15 cellular contexts compared by ENCODE assay signal in genomic region chr5:17277907-17278306, GRCh38.
DNase-seq lines count a peak whose midpoint lies in the region; ATAC-seq and TF ChIP-seq lines count a peak whose summit lies in the region.
"Had no signal": no experiment of that assay in that cellular context is flagged by ENCODE, and none has a peak within 500 bp of the region (broad histone marks: within the 10 kb centered on the region; RNA-seq: fewer than 3 reads in every experiment).

No MANE protein-coding gene starts in this region.

- intact Hi-C loops in OCI-LY7 (cut with micrococcal nuclease; ENCODE audit: unreplicated experiment) = no loop called here

- no peaks in the 10 kb centered on the region for H3K9me3 ChIP-seq in OCI-LY7 (ENCODE audit: low read length)
- H3K9me3 ChIP-seq: gastrocnemius medialis had no signal

- POLR2A ChIA-PET in OCI-LY7 (lab: Charles Lee) = interaction anchor here (0.6 to 1.3 kb wide), 5 partner anchors 9 to 52 kb away, joined by 3 to 7 read pairs (median 4); no protein-coding TSS in a partner anchor

- H3K79me2 ChIP-seq in OCI-LY7 (ENCODE audit: insufficient read depth, low read depth, low read length) = peaks cover 22% of the 10 kb centered on the region; the same call in 1 of the 2 replicates

- DNase-seq in GM13976 (ENCODE audit: low spot score) (peak; percentile 32), GM20000 (ENCODE audit: low spot score) (peak; percentile 54), OCI-LY7 (ENCODE audit: low spot score) (no peak), NCI-H128 (lab: John Stamatoyannopoulos, UW; ENCODE audit: unreplicated experiment) (no peak)
- DNase-seq in T-helper 2 cell treated with Interferon-gamma antibody and Interleukin-4, amounts not matched to agents 5 μg/mL and 100 μg/mL, for 36 hours (ENCODE audit: low spot score) = no peak
- no peak for DNase-seq in activated T-cell treated with anti-CD3 and anti-CD28 coated beads, Interleukin-2, amount 50 U/mL, for 72 hours
- DNase-seq: activated effector memory CD4-positive, alpha-beta T cell treated with anti-CD3 and anti-CD28 coated beads, Interleukin-2, amount 50 U/mL, for 16 hours; endodermal cell; gastrocnemius medialis; H7; islet precursor cell; MM.1S; retina had no signal

- no peaks in the 10 kb centered on the region for H3K9me2 ChIP-seq in OCI-LY7 (ENCODE audit: insufficient read depth, low read length)

- H3K4me1 Mint-ChIP-seq in T-helper 2 cell treated with Interferon-gamma antibody and Interleukin-4, amounts not matched to agents 5 μg/mL and 100 μg/mL, for 36 hours (ENCODE audit: low read depth) = no peaks in the 10 kb centered on the region
- no peaks in the 10 kb centered on the region for H3K4me1 Mint-ChIP-seq in activated T-cell treated with anti-CD3 and anti-CD28 coated beads, Interleukin-2, amount 50 U/mL, for 72 hours (ENCODE audit: low read depth)
- H3K4me1 Mint-ChIP-seq: endodermal cell had no signal

- in situ Hi-C loops in GM13976 (cut with MboI; ENCODE audit: low sequenced_read_pairs, unreplicated experiment) = loop anchor here (10.0 kb wide), 1 partner anchor 53 kb away; no protein-coding TSS in a partner anchor

- peak overlapping the region; percentile 13; the same call in 1 of the 2 replicates for H2AFZ ChIP-seq in OCI-LY7 (ENCODE audit: low read length)

- no TSS peak for BruUV-seq in OCI-LY7 (replicated peaks; lab: Mats Ljungman, UMichigan)

- peaks cover 85% of the 10 kb centered on the region for H3K4me1 ChIP-seq in OCI-LY7 (ENCODE audit: insufficient read depth, low read length, poor library complexity, severe bottlenecking)
- H3K4me1 ChIP-seq: gastrocnemius medialis had no signal

- peak overlapping the region; percentile 41 for H3K27ac ChIP-seq in OCI-LY7 (ENCODE audit: low read depth, low read length, poor library complexity, severe bottlenecking)
- H3K27ac ChIP-seq: gastrocnemius medialis had no signal

- no peaks in the 10 kb centered on the region for H3K9me3 Mint-ChIP-seq in T-helper 2 cell treated with Interferon-gamma antibody and Interleukin-4, amounts not matched to agents 5 μg/mL and 100 μg/mL, for 36 hours
- peaks cover 2% of the 10 kb centered on the region in 2 donors for H3K9me3 Mint-ChIP-seq in activated T-cell treated with anti-CD3 and anti-CD28 coated beads, Interleukin-2, amount 50 U/mL, for 72 hours
- H3K9me3 Mint-ChIP-seq: endodermal cell had no signal

- H3K4me3 Mint-ChIP-seq in T-helper 2 cell treated with Interferon-gamma antibody and Interleukin-4, amounts not matched to agents 5 μg/mL and 100 μg/mL, for 36 hours = no peak overlapping the region
- no peak overlapping the region for H3K4me3 Mint-ChIP-seq in activated T-cell treated with anti-CD3 and anti-CD28 coated beads, Interleukin-2, amount 50 U/mL, for 72 hours
- H3K4me3 Mint-ChIP-seq: endodermal cell had no signal

- CTCF ChIA-PET in OCI-LY7 (lab: Charles Lee; ENCODE audit: unreplicated experiment) = no interaction called here

- no peak for TF ChIP-seq CTCF in GM13976 (IDR thresholded peaks at IDR 0.05; ENCODE audit: borderline replicate concordance, control extremely low read depth, extremely low read depth, insufficient read depth, missing control alignments)
- no peak for TF ChIP-seq CTCF in GM20000 (IDR thresholded peaks at IDR 0.05; ENCODE audit: extremely low read depth, missing control alignments)
- TF ChIP-seq CTCF in OCI-LY7 (conservative IDR thresholded peaks at IDR 0.05; ENCODE audit: low read length) = no peak

- H3K4me3 ChIP-seq in OCI-LY7 (ENCODE audit: low read depth, low read length, poor library complexity, severe bottlenecking) = peak overlapping the region; percentile 11
- H3K4me3 ChIP-seq: gastrocnemius medialis had no signal

- H3K36me3 Mint-ChIP-seq in T-helper 2 cell treated with Interferon-gamma antibody and Interleukin-4, amounts not matched to agents 5 μg/mL and 100 μg/mL, for 36 hours (ENCODE audit: low read depth) = no peaks in the 10 kb centered on the region
- peaks cover 0 to 1% of the 10 kb centered on the region in 2 donors for H3K36me3 Mint-ChIP-seq in activated T-cell treated with anti-CD3 and anti-CD28 coated beads, Interleukin-2, amount 50 U/mL, for 72 hours (ENCODE audit: insufficient read depth in 2 of 2)

- H4K20me1 ChIP-seq in OCI-LY7 (ENCODE audit: insufficient read depth, low read length) = no peaks in the 10 kb centered on the region

- no peaks in the 10 kb centered on the region for H3K27me3 Mint-ChIP-seq in T-helper 2 cell treated with Interferon-gamma antibody and Interleukin-4, amounts not matched to agents 5 μg/mL and 100 μg/mL, for 36 hours (ENCODE audit: low read depth)
- H3K27me3 Mint-ChIP-seq in activated T-cell treated with anti-CD3 and anti-CD28 coated beads, Interleukin-2, amount 50 U/mL, for 72 hours (ENCODE audit: low read depth) = no peaks in the 10 kb centered on the region

- peak overlapping the region; percentile 60 for H3K4me2 ChIP-seq in OCI-LY7 (ENCODE audit: low read length)

- peaks cover 38% of the 10 kb centered on the region for H3K36me3 ChIP-seq in OCI-LY7 (ENCODE audit: insufficient read depth, low read length)
- H3K36me3 ChIP-seq: gastrocnemius medialis had no signal

- ATAC-seq in HG02938 (IDR thresholded peaks at IDR 0.05; ENCODE audit: unreplicated experiment) (peak; percentile 38), GM18867 (IDR thresholded peaks at IDR 0.05; ENCODE audit: unreplicated experiment) (no peak)
- ATAC-seq in activated T-cell treated with anti-CD3 and anti-CD28 coated beads, Interleukin-2, amount 50 U/mL, for 72 hours (replicated peaks in 1 of 2) = no peak
- ATAC-seq: gastrocnemius medialis had no signal

- H3K27ac Mint-ChIP-seq in T-helper 2 cell treated with Interferon-gamma antibody and Interleukin-4, amounts not matched to agents 5 μg/mL and 100 μg/mL, for 36 hours = no peak overlapping the region
- no peak overlapping the region for H3K27ac Mint-ChIP-seq in activated T-cell treated with anti-CD3 and anti-CD28 coated beads, Interleukin-2, amount 50 U/mL, for 72 hours
- H3K27ac Mint-ChIP-seq: endodermal cell had no signal

Comparison
In these comparisons a context has a peak if more than half of its experiments do, and no peak if none do; other contexts are left out.
1. DNase-seq: peak in GM13976 (single experiment) and GM20000 (single experiment); none in OCI-LY7 (single experiment), T-helper 2 cell treated with Interferon-gamma antibody and Interleukin-4, amounts not matched to agents 5 μg/mL and 100 μg/mL, for 36 hours (single experiment), activated T-cell treated with anti-CD3 and anti-CD28 coated beads, Interleukin-2, amount 50 U/mL, for 72 hours (0 of 2) and NCI-H128 (single experiment).